Comparison of ENCODE assay signal across 1 cellular context in genomic region chr10:77906863-77907861, GRCh38.
TF ChIP-seq lines count a peak whose summit lies in the region.

No MANE protein-coding gene starts in this region.

TF ChIP-seq in WTC11, 78 proteins besides CTCF, POLR2A, EP300 and RAD21 (continued from another document):
- TF ChIP-seq AFF4 (CRISPR knock-in tag; IDR thresholded peaks at IDR 0.05; ENCODE audit: borderline replicate concordance) (no peak), ESRRA (CRISPR knock-in tag; IDR thresholded peaks at IDR 0.05; ENCODE audit: borderline replicate concordance) (no peak), GTF2I (CRISPR knock-in tag; conservative IDR thresholded peaks at IDR 0.05) (no peak)
